ENCODE assay signal across 14 cellular contexts in the genomic region with DNA sequence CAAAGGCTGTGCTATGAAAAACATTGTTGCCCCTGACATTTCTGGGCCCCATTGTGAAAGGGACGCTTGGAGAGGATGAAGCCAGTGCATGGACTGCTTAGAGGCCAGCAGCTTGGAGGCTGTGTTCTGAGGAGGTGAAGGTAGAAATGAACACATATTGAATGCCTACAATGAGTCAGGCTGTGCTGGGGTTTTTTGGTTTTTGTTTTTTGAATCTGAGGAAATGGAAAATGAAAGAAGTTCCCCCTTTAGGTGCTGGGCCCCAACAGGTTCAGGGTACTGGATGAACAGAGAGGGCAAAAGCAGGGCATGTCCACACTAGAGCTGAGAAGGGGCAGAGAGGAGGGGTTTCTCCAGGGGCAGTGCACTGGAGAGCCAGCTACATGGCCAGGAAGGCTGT.
DNase-seq lines count a peak whose midpoint lies in the region; ATAC-seq, FAIRE-seq and TF ChIP-seq lines count a peak whose summit lies in the region.
"Had no signal": no experiment of that assay in that cellular context is flagged by ENCODE, and none has a peak within 500 bp of the region (broad histone marks: within the 10 kb centered on the region; RNA-seq: fewer than 3 reads in every experiment).

No MANE protein-coding gene starts in this region.

- no peaks in the 10 kb centered on the region for H3F3A ChIP-seq in MM.1S (ENCODE audit: insufficient read depth, low read length)

- no peaks in the 10 kb centered on the region for H3K27me3 ChIP-seq in MM.1S (replicated peaks; ENCODE audit: insufficient read depth, low read length)

- DNase-seq in MM.1S (no peak), NCI-H146 treated with DMSO at 0.1 percent for 48 hours (lab: John Stamatoyannopoulos, UW; ENCODE audit: unreplicated experiment) (no peak), RCC 7860 (ENCODE audit: low spot score) (no peak)
- DNase-seq: activated T-cell treated with anti-CD3 and anti-CD28 coated beads, Interleukin-2, amount 50 U/mL, for 24 hours; H7; naive B cell; NK-92 treated with Interleukin-12 subunit alpha and Interleukin-12 subunit beta, amount 100 ng/mL, for 24 hours had no signal

- FAIRE-seq in RCC 7860 (lab: Jason Lieb, UNC) = no peak
- FAIRE-seq: D721Med had no signal

- H3K4me1 ChIP-seq in MM.1S (ENCODE audit: low read length) = no peaks in the 10 kb centered on the region

- no peak overlapping the region for H3K4me2 ChIP-seq in MM.1S (ENCODE audit: low read depth, low read length)

- no peak for TF ChIP-seq CTCF in MM.1S (IDR thresholded peaks at IDR 0.05; ENCODE audit: low read length)

- no peaks in the 10 kb centered on the region for H3K9me2 ChIP-seq in MM.1S (replicated peaks; ENCODE audit: insufficient read depth, low read length)

- 0 out of 2 replicates have a peak overlapping the region, but pooled peaks have one; percentile 5 for H2AFZ ChIP-seq in MM.1S (ENCODE audit: low read length)

- H3K79me2 ChIP-seq in MM.1S (ENCODE audit: low read length) = no peaks in the 10 kb centered on the region

- H4K20me1 ChIP-seq in MM.1S (ENCODE audit: insufficient read depth, low read length) = no peaks in the 10 kb centered on the region

- no peaks in the 10 kb centered on the region for H3K9me3 ChIP-seq in MM.1S (replicated peaks; ENCODE audit: insufficient read depth, low read length)

- peak; percentile 93 for ATAC-seq in GM18868 (IDR thresholded peaks at IDR 0.05; ENCODE audit: unreplicated experiment)
- ATAC-seq in GM21360 (IDR thresholded peaks at IDR 0.05; ENCODE audit: unreplicated experiment) = peak; percentile 82
- peak; percentile 83 for ATAC-seq in HG02970 (IDR thresholded peaks at IDR 0.05; ENCODE audit: low FRiP score, unreplicated experiment)
- ATAC-seq in SK-N-SH treated with all-trans-retinoic acid at 6 μM for 48 hours = no peak
- ATAC-seq: esophagus mucosa had no signal

- H3K9ac ChIP-seq in MM.1S (ENCODE audit: low read length) = no peak overlapping the region

- no peak overlapping the region for H3K4me3 ChIP-seq in MM.1S (ENCODE audit: low read length)
- H3K4me3 ChIP-seq: skin epidermis had no signal

- no peak overlapping the region for H3K27ac ChIP-seq in MM.1S (ENCODE audit: low read length)
- H3K27ac ChIP-seq: skin epidermis had no signal

- no peaks in the 10 kb centered on the region for H3K36me3 ChIP-seq in MM.1S (replicated peaks; ENCODE audit: insufficient read depth, low read length)

TF ChIP-seq in SK-N-SH treated with all-trans-retinoic acid at 6 μM for 48 hours, 23 proteins besides CTCF, POLR2A, EP300 and RAD21:
- TF ChIP-seq RARB (CRISPR knock-in tag; IDR thresholded peaks at IDR 0.05) (no peak), ZC3H10 (CRISPR knock-in tag; IDR thresholded peaks at IDR 0.05) (no peak), PPARA (CRISPR knock-in tag; IDR thresholded peaks at IDR 0.05; ENCODE audit: borderline replicate concordance) (no peak), ZFP3 (CRISPR knock-in tag; IDR thresholded peaks at IDR 0.05) (no peak), ZFP30 (CRISPR knock-in tag; IDR thresholded peaks at IDR 0.05) (no peak), TSHZ2 (CRISPR knock-in tag; IDR thresholded peaks at IDR 0.05) (no peak), ZNF70 (CRISPR knock-in tag; IDR thresholded peaks at IDR 0.05) (no peak), ARNTL (CRISPR knock-in tag; IDR thresholded peaks at IDR 0.05; ENCODE audit: borderline replicate concordance, low read depth) (no peak), BACH2 (CRISPR knock-in tag; IDR thresholded peaks at IDR 0.05; ENCODE audit: borderline replicate concordance) (no peak), TOX (CRISPR knock-in tag; IDR thresholded peaks at IDR 0.05; ENCODE audit: borderline replicate concordance) (no peak)
- TF ChIP-seq, protein P1, sequence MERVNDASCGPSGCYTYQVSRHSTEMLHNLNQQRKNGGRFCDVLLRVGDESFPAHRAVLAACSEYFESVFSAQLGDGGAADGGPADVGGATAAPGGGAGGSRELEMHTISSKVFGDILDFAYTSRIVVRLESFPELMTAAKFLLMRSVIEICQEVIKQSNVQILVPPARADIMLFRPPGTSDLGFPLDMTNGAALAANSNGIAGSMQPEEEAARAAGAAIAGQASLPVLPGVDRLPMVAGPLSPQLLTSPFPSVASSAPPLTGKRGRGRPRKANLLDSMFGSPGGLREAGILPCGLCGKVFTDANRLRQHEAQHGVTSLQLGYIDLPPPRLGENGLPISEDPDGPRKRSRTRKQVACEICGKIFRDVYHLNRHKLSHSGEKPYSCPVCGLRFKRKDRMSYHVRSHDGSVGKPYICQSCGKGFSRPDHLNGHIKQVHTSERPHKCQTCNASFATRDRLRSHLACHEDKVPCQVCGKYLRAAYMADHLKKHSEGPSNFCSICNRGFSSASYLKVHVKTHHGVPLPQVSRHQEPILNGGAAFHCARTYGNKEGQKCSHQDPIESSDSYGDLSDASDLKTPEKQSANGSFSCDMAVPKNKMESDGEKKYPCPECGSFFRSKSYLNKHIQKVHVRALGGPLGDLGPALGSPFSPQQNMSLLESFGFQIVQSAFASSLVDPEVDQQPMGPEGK (CRISPR knock-in tag; IDR thresholded peaks at IDR 0.05; ENCODE audit: borderline replicate concordance) = no peak
